In genomic region chr17:8119575-8120519, GRCh38 we compare ENCODE assay signal across 1 cellular context.
A peak's percentile ranks its signal among the peaks of the same experiment; 100 is the strongest.
TF ChIP-seq lines count a peak whose summit lies in the region.

No MANE protein-coding gene starts in this region.

TF ChIP-seq in IMR-90, 13 proteins besides CTCF, POLR2A, EP300 and RAD21:
- no peak for TF ChIP-seq BHLHE40 (IDR thresholded peaks at IDR 0.05; ENCODE audit: low read depth, low read length)
- peak; percentile 78 for TF ChIP-seq RCOR1 (IDR thresholded peaks at IDR 0.05; ENCODE audit: insufficient replicate concordance, low read length)
- TF ChIP-seq CHD1 (IDR thresholded peaks at IDR 0.05; ENCODE audit: low read depth, low read length) = peak; percentile 70; the same call in 1 of the 2 replicates
- TF ChIP-seq ELK1 (IDR thresholded peaks at IDR 0.05; ENCODE audit: borderline replicate concordance, low read depth, low read length) = no peak
- TF ChIP-seq CEBPB (IDR thresholded peaks at IDR 0.05; ENCODE audit: low read depth, low read length) = peak; percentile 70; the same call in 1 of the 2 replicates
- TF ChIP-seq NFE2L2 (IDR thresholded peaks at IDR 0.05; ENCODE audit: low read depth, low read length) = no peak
- TF ChIP-seq USF2 (IDR thresholded peaks at IDR 0.05; ENCODE audit: low read depth, low read length) = no peak
- no peak for TF ChIP-seq MXI1 (IDR thresholded peaks at IDR 0.05; ENCODE audit: borderline replicate concordance, low read depth, low read length)
- TF ChIP-seq FOS (IDR thresholded peaks at IDR 0.05; ENCODE audit: low read depth, low read length) = peak; percentile 96
- TF ChIP-seq MAZ (IDR thresholded peaks at IDR 0.05; ENCODE audit: borderline replicate concordance, low read depth, low read length) = peak; percentile 77; the same call in 1 of the 2 replicates
